ENCODE assay signal across 9 cellular contexts in genomic region chr5:90932052-90932699, GRCh38.
DNase-seq lines count a peak whose midpoint lies in the region; ATAC-seq and TF ChIP-seq lines count a peak whose summit lies in the region.
"Had no signal": no experiment of that assay in that cellular context is flagged by ENCODE, and none has a peak within 500 bp of the region (broad histone marks: within the 10 kb centered on the region; RNA-seq: fewer than 3 reads in every experiment).

No MANE protein-coding gene starts in this region.

- H3K36me3 ChIP-seq in left ventricle myocardium inferior = no peaks in the 10 kb centered on the region

- H3K4me1 Mint-ChIP-seq in activated naive CD8-positive, alpha-beta T cell treated with anti-CD3 and anti-CD28 coated beads, Interleukin-2, amount 50 U/mL, for 24 hours = peaks cover 5% of the 10 kb centered on the region
- H3K4me1 Mint-ChIP-seq: central memory CD8-positive, alpha-beta T cell had no signal

- peaks cover 7% of the 10 kb centered on the region for H3K27me3 Mint-ChIP-seq in activated naive CD8-positive, alpha-beta T cell treated with anti-CD3 and anti-CD28 coated beads, Interleukin-2, amount 50 U/mL, for 24 hours

- no peak for ATAC-seq in activated naive CD8-positive, alpha-beta T cell treated with anti-CD3 and anti-CD28 coated beads, Interleukin-2, amount 50 U/mL, for 24 hours

- no peaks in the 10 kb centered on the region for H3K36me3 Mint-ChIP-seq in activated naive CD8-positive, alpha-beta T cell treated with anti-CD3 and anti-CD28 coated beads, Interleukin-2, amount 50 U/mL, for 24 hours (ENCODE audit: low read depth)

- DNase-seq in NCI-H2107 treated with DMSO at 0.1 percent for 48 hours (lab: John Stamatoyannopoulos, UW; ENCODE audit: unreplicated experiment) = peak; percentile 22
- no peak for DNase-seq in NCI-H2107 (lab: John Stamatoyannopoulos, UW)
- peak; percentile 76 for DNase-seq in H4 (ENCODE audit: low spot score)
- peak; percentile 44 for DNase-seq in NCI-H226
- DNase-seq in activated naive CD8-positive, alpha-beta T cell treated with anti-CD3 and anti-CD28 coated beads, Interleukin-2, amount 50 U/mL, for 24 hours = peak; percentile 40
- DNase-seq in left ventricle myocardium inferior = no peak
- DNase-seq in retinal pigment epithelial cell (ENCODE audit: low read depth) = no peak
- no peak for DNase-seq in islet precursor cell

- H3K4me3 Mint-ChIP-seq in activated naive CD8-positive, alpha-beta T cell treated with anti-CD3 and anti-CD28 coated beads, Interleukin-2, amount 50 U/mL, for 24 hours = no peak overlapping the region
- H3K4me3 Mint-ChIP-seq: central memory CD8-positive, alpha-beta T cell had no signal

- no peaks in the 10 kb centered on the region for H3K27me3 ChIP-seq in left ventricle myocardium inferior (ENCODE audit: low read depth)

- intact Hi-C loops in left ventricle myocardium inferior (cut with micrococcal nuclease) = loop anchor here (10.0 kb wide), 3 partner anchors 163 to 483 kb away; partner anchors contain the start of gene ARRDC3

- peaks cover 5% of the 10 kb centered on the region for H3K9me3 ChIP-seq in left ventricle myocardium inferior (replicated peaks)

- H3K27ac ChIP-seq in left ventricle myocardium inferior (replicated peaks) = no peak overlapping the region

- TF ChIP-seq CTCF in left ventricle myocardium inferior (IDR thresholded peaks at IDR 0.05; ENCODE audit: borderline replicate concordance) (peak; percentile 85), retinal pigment epithelial cell (conservative IDR thresholded peaks at IDR 0.05; ENCODE audit: low read depth, low read length) (peak; percentile 86)

- H3K27ac Mint-ChIP-seq in activated naive CD8-positive, alpha-beta T cell treated with anti-CD3 and anti-CD28 coated beads, Interleukin-2, amount 50 U/mL, for 24 hours = no peak overlapping the region

- H3K4me3 ChIP-seq in left ventricle myocardium inferior (no peak overlapping the region), retinal pigment epithelial cell (ENCODE audit: low read length) (no peak overlapping the region)

- H3K9me3 Mint-ChIP-seq in activated naive CD8-positive, alpha-beta T cell treated with anti-CD3 and anti-CD28 coated beads, Interleukin-2, amount 50 U/mL, for 24 hours = no peaks in the 10 kb centered on the region
- H3K9me3 Mint-ChIP-seq: central memory CD8-positive, alpha-beta T cell had no signal

- peaks cover 10% of the 10 kb centered on the region for H3K4me1 ChIP-seq in left ventricle myocardium inferior

Comparison
In these comparisons a context has a peak if more than half of its experiments do, and no peak if none do; other contexts are left out.
1. DNase-seq: peak in NCI-H2107 treated with DMSO at 0.1 percent for 48 hours (single experiment), H4 (single experiment), NCI-H226 (single experiment) and activated naive CD8-positive, alpha-beta T cell treated with anti-CD3 and anti-CD28 coated beads, Interleukin-2, amount 50 U/mL, for 24 hours (single experiment); none in NCI-H2107 (single experiment), left ventricle myocardium inferior (single experiment), retinal pigment epithelial cell (single experiment) and islet precursor cell (single experiment).